Comparison of ENCODE assay signal across 8 cellular contexts in genomic region chr2:183123959-183124221, GRCh38. TPM values are rescaled to one million over a fixed set of nuclear protein-coding genes. Genes with fewer than 3 reads are reported as not detected.
DNase-seq lines count a peak whose midpoint lies in the region; ATAC-seq, FAIRE-seq and TF ChIP-seq lines count a peak whose summit lies in the region.

No MANE protein-coding gene starts in this region.

- peak overlapping the region; percentile 85 to 94 for H3K4me3 ChIP-seq in CD4-positive, alpha-beta memory T cell (ENCODE audit: low read length in 2 of 2)

- DNase-seq in CD4-positive, alpha-beta memory T cell, result no peak
- DNase-seq in MCF 10A (ENCODE audit: unreplicated experiment) (no peak), memory B cell (ENCODE audit: low spot score in 2 of 2) (no peak), ecto neural progenitor cell (ENCODE audit: low spot score) (no peak), urothelium cell line (ENCODE audit: low spot score) (no peak), NCI-H774 (lab: John Stamatoyannopoulos, UW) (no peak)

- no TSS peak for BruUV-seq in MCF 10A (replicated peaks; lab: Mats Ljungman, UMichigan)

- peaks cover 6 to 8% of the 10 kb centered on the region in 2 donors for H3K27me3 Mint-ChIP-seq in CD4-positive, alpha-beta memory T cell
- H3K27me3 Mint-ChIP-seq in MCF 10A (ENCODE audit: insufficient read depth, unreplicated experiment), result no peaks in the 10 kb centered on the region
- H3K27me3 Mint-ChIP-seq in memory B cell, result peaks cover 5% of the 10 kb centered on the region

- H3K4me1 Mint-ChIP-seq in CD4-positive, alpha-beta memory T cell, result peaks cover 18 to 36% (median 30%) of the 10 kb centered on the region in 4 donors
- H3K4me1 Mint-ChIP-seq in MCF 10A (ENCODE audit: insufficient read depth, unreplicated experiment) (peaks cover 9% of the 10 kb centered on the region), memory B cell (peaks cover 15% of the 10 kb centered on the region)

- peaks cover 2 to 12% of the 10 kb centered on the region in 2 donors for H3K36me3 Mint-ChIP-seq in CD4-positive, alpha-beta memory T cell
- H3K36me3 Mint-ChIP-seq in MCF 10A (ENCODE audit: insufficient read depth, unreplicated experiment) (peaks cover 15% of the 10 kb centered on the region), memory B cell (peaks cover 4% of the 10 kb centered on the region)

- H3K36me3 ChIP-seq in CD4-positive, alpha-beta memory T cell (ENCODE audit: insufficient read depth, low read length), result peaks cover 4% of the 10 kb centered on the region

- CTCF ChIA-PET in CD4-positive, alpha-beta memory T cell (lab: Charles Lee; ENCODE audit: partially characterized antibody), result no interaction called here
- CTCF ChIA-PET in MCF 10A (lab: Yijun Ruan, JAX), result interaction anchor here (0.8 kb wide), 1 partner anchor 11 kb away, joined by 3 read pairs; no protein-coding TSS in a partner anchor

- POLR2A ChIA-PET in CD4-positive, alpha-beta memory T cell (lab: Charles Lee; ENCODE audit: partially characterized antibody), result interaction anchor here (1.7 to 2.3 kb wide), 2 partner anchors 45 to 86 kb away, joined by 6 to 11 read pairs; partner anchors contain the start of genes DUSP19 and NCKAP1
- POLR2A ChIA-PET in MCF 10A (lab: Yijun Ruan, JAX), result interaction anchor here (0.7 to 5.3 kb wide), 16 partner anchors 11 to 408 kb away, joined by 3 to 112 read pairs (median 4); partner anchors contain the start of genes DNAJC10, DUSP19 and NCKAP1

- intact Hi-C loops in CD4-positive, alpha-beta memory T cell (cut with micrococcal nuclease), result loop anchor here (1.0 kb wide), 3 partner anchors 46 to 408 kb away; partner anchors contain the start of genes DNAJC10, DUSP19 and NCKAP1
- intact Hi-C loops in MCF 10A (cut with micrococcal nuclease), result loop anchor here (1.0 kb wide), 2 partner anchors 46 to 86 kb away; partner anchors contain the start of genes DUSP19 and NCKAP1

- no peaks in the 10 kb centered on the region for H3K27me3 ChIP-seq in CD4-positive, alpha-beta memory T cell (ENCODE audit: insufficient read depth, low read length)

- ATAC-seq in GM19455 (IDR thresholded peaks at IDR 0.05; ENCODE audit: unreplicated experiment) (peak; percentile 39), HG03469 (IDR thresholded peaks at IDR 0.05; ENCODE audit: unreplicated experiment) (peak; percentile 16), memory B cell (ENCODE audit: low read depth) (peak; percentile 30)

- H3K27ac Mint-ChIP-seq in CD4-positive, alpha-beta memory T cell, result peak overlapping the region; percentile 97 to 98 (median 98)
- H3K27ac Mint-ChIP-seq in MCF 10A (ENCODE audit: low read depth, unreplicated experiment) (peak overlapping the region; percentile 96), memory B cell (peak overlapping the region; percentile 94)

- FAIRE-seq in urothelium cell line (lab: Jason Lieb, UNC), result no peak

- no peaks in the 10 kb centered on the region for H3K9me3 ChIP-seq in CD4-positive, alpha-beta memory T cell (ENCODE audit: control insufficient read depth in 1 of 2, low read length in 2 of 2)

- peak overlapping the region; percentile 73 for H3K27ac ChIP-seq in CD4-positive, alpha-beta memory T cell (ENCODE audit: low read depth, low read length)

- H3K4me1 ChIP-seq in CD4-positive, alpha-beta memory T cell (ENCODE audit: insufficient read depth, low read length), result peaks cover 24% of the 10 kb centered on the region

- peaks cover 0 to 2% (median 0%) of the 10 kb centered on the region in 8 donors for H3K9me3 Mint-ChIP-seq in CD4-positive, alpha-beta memory T cell
- H3K9me3 Mint-ChIP-seq in MCF 10A (ENCODE audit: unreplicated experiment) (no peaks in the 10 kb centered on the region), memory B cell (no peaks in the 10 kb centered on the region)

- peak overlapping the region; percentile 93 to 98 (median 96) for H3K4me3 Mint-ChIP-seq in CD4-positive, alpha-beta memory T cell
- H3K4me3 Mint-ChIP-seq in MCF 10A (ENCODE audit: unreplicated experiment) (peak overlapping the region; percentile 84), memory B cell (peak overlapping the region; percentile 95)

- TF ChIP-seq CTCF in MCF 10A (IDR thresholded peaks at IDR 0.05; ENCODE audit: unreplicated experiment), result no peak

RNA-seq across cellular contexts. Expression of gene NUP35, which starts 0.4 kb away (rescaled TPM):
- total RNA-seq in CD4-positive, alpha-beta memory T cell, result 10 to 100 TPM; 15.9 to 24.0 TPM
- polyA plus RNA-seq in CD4-positive, alpha-beta memory T cell, result 1 to 10 TPM; 5.1 to 8.7 TPM
- 19.2 and 21.4 TPM in 2 replicates for total RNA-seq in MCF 10A (2022)

RNA-seq across cellular contexts. Expression of gene DUSP19, which starts 45.3 kb away (rescaled TPM):
- 1 to 10 TPM; 3.3 to 3.7 TPM for total RNA-seq in CD4-positive, alpha-beta memory T cell
- 1 to 10 TPM in 1 of 2 donors, under 1 TPM in 1; 0.49 to 1.4 TPM for polyA plus RNA-seq in CD4-positive, alpha-beta memory T cell
- total RNA-seq in MCF 10A (2022), result 0.84 and 1.0 TPM in 2 replicates
